Comparison of ENCODE assay signal across 2 cellular contexts in the genomic region with DNA sequence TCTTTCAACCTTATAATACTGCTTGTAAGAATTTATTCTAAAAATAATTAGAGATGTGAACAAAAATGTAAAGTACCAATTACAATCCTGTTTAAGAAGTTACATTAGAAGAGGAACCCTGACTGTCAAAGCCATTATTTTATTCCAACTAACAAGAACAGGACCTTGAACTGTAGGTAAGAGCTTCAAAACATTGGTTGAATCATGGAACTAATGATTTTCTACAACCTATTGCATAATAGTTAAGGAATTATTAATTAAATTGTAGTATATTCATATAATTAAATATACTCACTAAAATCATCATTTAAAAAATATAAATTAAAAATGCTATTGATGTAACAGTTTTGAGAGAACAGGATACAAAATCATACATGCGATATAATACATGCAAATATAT.
TF ChIP-seq lines count a peak whose summit lies in the region.

No MANE protein-coding gene starts in this region.

TF ChIP-seq in liver, 16 proteins besides CTCF, POLR2A, EP300 and RAD21:
- no peak for TF ChIP-seq ATF3 (IDR thresholded peaks at IDR 0.05)
- peak in 1 of 2 donors; percentile 54 for TF ChIP-seq JUND (IDR thresholded peaks at IDR 0.05)
- TF ChIP-seq HNF4A (conservative IDR thresholded peaks at IDR 0.05), result peak; percentile 69 to 75
- peak; percentile 52 for TF ChIP-seq SP1 (IDR thresholded peaks at IDR 0.05)
- TF ChIP-seq FOXA1 (IDR thresholded peaks at IDR 0.05), result no peak
- no peak for TF ChIP-seq HNF4G (IDR thresholded peaks at IDR 0.05)
- TF ChIP-seq TAF1 (conservative IDR thresholded peaks at IDR 0.05), result no peak
- TF ChIP-seq YY1 (IDR thresholded peaks at IDR 0.05), result peak; percentile 26
- no peak for TF ChIP-seq MAX (IDR thresholded peaks at IDR 0.05)
- TF ChIP-seq, protein P1, sequence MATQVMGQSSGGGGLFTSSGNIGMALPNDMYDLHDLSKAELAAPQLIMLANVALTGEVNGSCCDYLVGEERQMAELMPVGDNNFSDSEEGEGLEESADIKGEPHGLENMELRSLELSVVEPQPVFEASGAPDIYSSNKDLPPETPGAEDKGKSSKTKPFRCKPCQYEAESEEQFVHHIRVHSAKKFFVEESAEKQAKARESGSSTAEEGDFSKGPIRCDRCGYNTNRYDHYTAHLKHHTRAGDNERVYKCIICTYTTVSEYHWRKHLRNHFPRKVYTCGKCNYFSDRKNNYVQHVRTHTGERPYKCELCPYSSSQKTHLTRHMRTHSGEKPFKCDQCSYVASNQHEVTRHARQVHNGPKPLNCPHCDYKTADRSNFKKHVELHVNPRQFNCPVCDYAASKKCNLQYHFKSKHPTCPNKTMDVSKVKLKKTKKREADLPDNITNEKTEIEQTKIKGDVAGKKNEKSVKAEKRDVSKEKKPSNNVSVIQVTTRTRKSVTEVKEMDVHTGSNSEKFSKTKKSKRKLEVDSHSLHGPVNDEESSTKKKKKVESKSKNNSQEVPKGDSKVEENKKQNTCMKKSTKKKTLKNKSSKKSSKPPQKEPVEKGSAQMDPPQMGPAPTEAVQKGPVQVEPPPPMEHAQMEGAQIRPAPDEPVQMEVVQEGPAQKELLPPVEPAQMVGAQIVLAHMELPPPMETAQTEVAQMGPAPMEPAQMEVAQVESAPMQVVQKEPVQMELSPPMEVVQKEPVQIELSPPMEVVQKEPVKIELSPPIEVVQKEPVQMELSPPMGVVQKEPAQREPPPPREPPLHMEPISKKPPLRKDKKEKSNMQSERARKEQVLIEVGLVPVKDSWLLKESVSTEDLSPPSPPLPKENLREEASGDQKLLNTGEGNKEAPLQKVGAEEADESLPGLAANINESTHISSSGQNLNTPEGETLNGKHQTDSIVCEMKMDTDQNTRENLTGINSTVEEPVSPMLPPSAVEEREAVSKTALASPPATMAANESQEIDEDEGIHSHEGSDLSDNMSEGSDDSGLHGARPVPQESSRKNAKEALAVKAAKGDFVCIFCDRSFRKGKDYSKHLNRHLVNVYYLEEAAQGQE (IDR thresholded peaks at IDR 0.05), result no peak

TF ChIP-seq in HepG2, 621 proteins besides CTCF, POLR2A, EP300 and RAD21 (continued from another document):
- TF ChIP-seq ZNF556 (CRISPR knock-in tag; IDR thresholded peaks at IDR 0.05; ENCODE audit: borderline replicate concordance) (no peak), ZNF605 (CRISPR knock-in tag; IDR thresholded peaks at IDR 0.05) (no peak), ZNF839 (CRISPR knock-in tag; IDR thresholded peaks at IDR 0.05; ENCODE audit: borderline replicate concordance) (no peak)
